Comparison of ENCODE assay signal across 19 cellular contexts in the genomic region with DNA sequence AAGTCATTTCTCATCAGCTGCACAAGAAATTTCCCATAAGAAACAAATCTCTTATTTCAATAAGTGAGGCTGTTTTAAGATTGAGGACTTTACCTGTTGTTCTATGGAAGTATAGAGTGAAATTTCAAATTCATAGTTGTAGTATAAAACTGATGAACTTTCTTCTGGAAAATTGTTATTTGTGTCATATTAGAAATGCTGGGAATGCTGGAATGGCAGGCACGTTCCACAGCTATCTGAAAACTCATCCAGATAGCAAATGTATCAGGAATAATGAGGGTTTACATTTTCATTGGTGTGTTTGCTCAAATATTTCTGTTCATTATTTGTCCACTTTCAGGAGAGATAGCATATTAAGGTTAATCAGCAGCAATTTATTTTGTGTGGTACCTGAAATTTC. TPM values are rescaled to one million over a fixed set of nuclear protein-coding genes. Genes with fewer than 3 reads are reported as not detected.
"Had no signal": no experiment of that assay in that cellular context is flagged by ENCODE, and none has a peak within 500 bp of the region (broad histone marks: within the 10 kb centered on the region; RNA-seq: fewer than 3 reads in every experiment).

No MANE protein-coding gene starts in this region.

- H3K4me1 ChIP-seq: parathyroid adenoma, testis had no signal

- H3K27ac Mint-ChIP-seq: naive thymus-derived CD4-positive, alpha-beta T cell; nephron progenitor cell; stimulated activated naive B cell treated with anti-CD40 and anti-IgM and Interleukin-4, amounts not matched to agents 10 μg/mL and 1 μg/mL and 100 μg/mL, for 72 hours; stimulated activated naive CD8-positive, alpha-beta T cell treated with anti-CD3 and anti-CD28 coated beads, Interleukin-15, amount 100 ng/mL, for 72 hours had no signal

- H3K36me3 Mint-ChIP-seq: naive thymus-derived CD4-positive, alpha-beta T cell had no signal

- H3K36me3 ChIP-seq: sigmoid colon, upper lobe of left lung, vagina had no signal

- H3K9ac ChIP-seq: parathyroid adenoma had no signal

- H3K27ac ChIP-seq: hepatocyte, parathyroid adenoma, skin epidermis, vagina had no signal

- ATAC-seq: left colon; naive thymus-derived CD4-positive, alpha-beta T cell; stimulated activated naive B cell treated with anti-CD40 and anti-IgM and Interleukin-4, amounts not matched to agents 10 μg/mL and 1 μg/mL and 100 μg/mL, for 72 hours; stimulated activated naive CD8-positive, alpha-beta T cell treated with anti-CD3 and anti-CD28 coated beads, Interleukin-15, amount 100 ng/mL, for 72 hours had no signal

- H3K4me3 ChIP-seq: hepatocyte, sigmoid colon, skin epidermis, testis, upper lobe of left lung, vagina had no signal

- H3K27me3 ChIP-seq: hepatocyte, sigmoid colon, testis, upper lobe of left lung, vagina had no signal

- H3K4me3 Mint-ChIP-seq: naive thymus-derived CD4-positive, alpha-beta T cell; nephron progenitor cell; stimulated activated naive B cell treated with anti-CD40 and anti-IgM and Interleukin-4, amounts not matched to agents 10 μg/mL and 1 μg/mL and 100 μg/mL, for 72 hours; stimulated activated naive CD8-positive, alpha-beta T cell treated with anti-CD3 and anti-CD28 coated beads, Interleukin-15, amount 100 ng/mL, for 72 hours had no signal

- DNase-seq: cerebellar nuclear complex; effector CD4-positive, alpha-beta T cell; glutamatergic neuron; kidney; left colon; mesendoderm; naive thymus-derived CD4-positive, alpha-beta T cell; nephron progenitor cell; sigmoid colon; stimulated activated CD4-positive, alpha-beta T cell treated with anti-CD3 and anti-CD28 coated beads, Interleukin-2, amount 100 ng/mL, for 24 hours; stimulated activated CD4-positive, alpha-beta T cell treated with anti-CD3 and anti-CD28 coated beads, Interleukin-4, amount 100 ng/mL, for 4 hours; stimulated activated naive B cell treated with anti-CD40 and anti-IgM and Interleukin-4, amounts not matched to agents 10 μg/mL and 1 μg/mL and 100 μg/mL, for 72 hours; stimulated activated naive CD8-positive, alpha-beta T cell treated with anti-CD3 and anti-CD28 coated beads, Interleukin-15, amount 100 ng/mL, for 72 hours; testis; upper lobe of left lung had no signal

- H3K27me3 Mint-ChIP-seq: stimulated activated naive B cell treated with anti-CD40 and anti-IgM and Interleukin-4, amounts not matched to agents 10 μg/mL and 1 μg/mL and 100 μg/mL, for 72 hours had no signal

- H3K9me3 ChIP-seq: sigmoid colon, testis, upper lobe of left lung, vagina had no signal

RNA-seq across cellular contexts. Expression of a gene that starts 40.8 kb away (rescaled TPM):
- polyA plus RNA-seq: naive thymus-derived CD4-positive, alpha-beta T cell had no signal
